20 cellular contexts compared by ENCODE assay signal in the genomic region with DNA sequence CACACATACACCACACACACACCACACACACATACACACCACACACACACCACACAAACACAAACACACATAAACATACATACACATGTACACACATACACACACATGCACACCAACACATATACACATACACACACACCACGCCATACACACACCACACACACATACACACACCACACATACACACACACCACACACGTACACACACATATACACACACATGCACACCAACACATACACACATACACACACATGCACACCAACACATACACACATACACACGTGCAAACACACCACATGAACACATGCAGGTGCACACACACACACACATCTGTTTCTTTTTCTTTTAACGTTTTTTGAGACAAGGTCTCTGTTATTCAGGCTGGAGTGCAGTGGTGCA.
"Had no signal": no experiment of that assay in that cellular context is flagged by ENCODE, and none has a peak within 500 bp of the region (broad histone marks: within the 10 kb centered on the region; RNA-seq: fewer than 3 reads in every experiment).

No MANE protein-coding gene starts in this region.

- H3K9me3 ChIP-seq: gastroesophageal sphincter, tibial artery had no signal

- H3K27ac ChIP-seq: epithelial cell of prostate, gastroesophageal sphincter, parathyroid adenoma, tibial artery, WERI-Rb-1 had no signal

- ATAC-seq: activated naive CD4-positive, alpha-beta T cell treated with anti-CD3 and anti-CD28 coated beads, Interleukin-2, amount 50 U/mL, for 72 hours; gastroesophageal sphincter; sciatic nerve; stimulated activated naive CD8-positive, alpha-beta T cell treated with anti-CD3 and anti-CD28 coated beads, Interleukin-15, amount 100 ng/mL, for 72 hours; T-cell had no signal

- DNase-seq: activated CD4-positive, alpha-beta T cell treated with anti-CD3 and anti-CD28 coated beads, Interleukin-2, amount 50 U/mL, for 48 hours; activated effector memory CD4-positive, alpha-beta T cell treated with anti-CD3 and anti-CD28 coated beads, Interleukin-2, amount 50 U/mL, for 16 hours; activated T-cell treated with anti-CD3 and anti-CD28 coated beads for 4 hours; head of caudate nucleus; nucleus accumbens; small intestine; stimulated activated CD4-positive, alpha-beta T cell treated with anti-CD3 and anti-CD28 coated beads, Interleukin-2, amount 100 ng/mL, for 24 hours; stimulated activated naive CD8-positive, alpha-beta T cell treated with anti-CD3 and anti-CD28 coated beads, Interleukin-15, amount 100 ng/mL, for 72 hours; T-cell; tibial artery; WERI-Rb-1 had no signal

- H3K4me3 Mint-ChIP-seq: natural killer cell treated with Interleukin-12 subunit alpha and Interleukin-12 subunit beta and Interleukin-15 and Interleukin-18, amount 100 ng/mL, for 72 hours; stimulated activated effector memory CD8-positive, alpha-beta T cell treated with anti-CD3 and anti-CD28 coated beads, Interleukin-12 subunit alpha, Interleukin-12 subunit beta, amount 100 ng/mL, for 72 hours; stimulated activated naive CD8-positive, alpha-beta T cell treated with anti-CD3 and anti-CD28 coated beads, Interleukin-15, amount 100 ng/mL, for 72 hours; T-cell had no signal

- H3K4me3 ChIP-seq: gastroesophageal sphincter, tibial artery had no signal

- H3K36me3 ChIP-seq: gastroesophageal sphincter, tibial artery, WERI-Rb-1 had no signal

- H3K27me3 ChIP-seq: gastroesophageal sphincter, tibial artery had no signal

- H3K4me1 ChIP-seq: gastroesophageal sphincter, parathyroid adenoma, tibial artery had no signal

- H3K36me3 Mint-ChIP-seq: activated naive CD4-positive, alpha-beta T cell treated with anti-CD3 and anti-CD28 coated beads, Interleukin-2, amount 50 U/mL, for 72 hours; stimulated activated effector memory CD8-positive, alpha-beta T cell treated with anti-CD3 and anti-CD28 coated beads, Interleukin-12 subunit alpha, Interleukin-12 subunit beta, amount 100 ng/mL, for 72 hours; T-cell had no signal

- H3K79me2 ChIP-seq: parathyroid adenoma had no signal

- H3K27ac Mint-ChIP-seq: activated naive CD4-positive, alpha-beta T cell treated with anti-CD3 and anti-CD28 coated beads, Interleukin-2, amount 50 U/mL, for 72 hours; stimulated activated effector memory CD8-positive, alpha-beta T cell treated with anti-CD3 and anti-CD28 coated beads, Interleukin-12 subunit alpha, Interleukin-12 subunit beta, amount 100 ng/mL, for 72 hours; T-cell had no signal

- H3K9me3 Mint-ChIP-seq: stimulated activated effector memory CD8-positive, alpha-beta T cell treated with anti-CD3 and anti-CD28 coated beads, Interleukin-12 subunit alpha, Interleukin-12 subunit beta, amount 100 ng/mL, for 72 hours; T-cell had no signal

- H2AFZ ChIP-seq: parathyroid adenoma had no signal

- FAIRE-seq: islet of Langerhans, small intestine, TTC549 had no signal

- H3K9ac ChIP-seq: parathyroid adenoma had no signal
